8 cellular contexts compared by ENCODE assay signal in the genomic region with DNA sequence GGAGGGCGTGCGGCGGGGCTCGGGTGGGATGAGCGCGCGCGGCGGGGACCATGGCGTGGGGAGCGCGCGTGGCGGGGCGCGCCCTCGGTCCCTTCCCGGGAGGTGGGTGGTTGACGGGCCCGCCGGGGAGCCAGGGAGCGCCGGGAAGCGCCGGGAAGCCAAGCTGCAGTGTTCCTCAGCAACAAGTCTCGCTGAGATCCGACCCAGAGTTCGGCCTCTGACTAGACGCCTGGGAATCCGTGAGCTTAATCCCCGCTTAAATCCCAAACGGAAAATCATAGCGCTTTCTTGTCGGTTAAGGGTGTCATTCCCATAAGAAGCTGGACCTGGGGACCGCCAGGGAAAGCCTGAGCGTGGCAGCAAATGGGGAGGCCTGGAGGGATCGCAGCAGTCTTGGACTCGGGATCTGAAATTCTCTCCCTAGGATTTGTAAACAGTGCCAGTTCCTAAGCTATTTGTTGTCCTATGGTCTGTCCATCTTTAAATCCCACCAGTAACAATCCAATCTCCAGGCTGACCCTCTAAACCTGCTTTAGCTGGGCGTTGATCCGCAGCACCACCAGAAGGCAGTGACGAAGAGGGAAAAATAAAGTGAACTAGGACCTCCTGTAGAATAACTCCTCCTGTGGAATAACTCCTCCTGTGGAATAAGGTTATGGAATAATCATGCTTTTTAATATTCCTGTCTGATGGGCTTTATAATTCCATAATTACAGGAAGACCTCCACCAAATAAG. TPM values are rescaled to one million over a fixed set of nuclear protein-coding genes. Genes with fewer than 3 reads are reported as not detected.
DNase-seq lines count a peak whose midpoint lies in the region; ATAC-seq, FAIRE-seq and TF ChIP-seq lines count a peak whose summit lies in the region.

No MANE protein-coding gene starts in this region.

- H3K27me3 ChIP-seq in H7 (ENCODE audit: control insufficient read depth, insufficient read depth, low read length) (peaks cover 1% of the 10 kb centered on the region; the same call in 1 of the 2 replicates), HepG2 (ENCODE audit: control insufficient read depth in 1 of 2, insufficient read depth in 2 of 2, low read length in 2 of 2) (no peaks in the 10 kb centered on the region; a peak in 1 of 5 replicates), suprapubic skin (no peaks in the 10 kb centered on the region)

- FAIRE-seq in HepG2 (lab: Jason Lieb, UNC), result peak; percentile 66

- 0% methylated on average over 17 of the region's 41 CpGs for WGBS in HepG2 (ENCODE audit: low lambda C conversion rate)
- WGBS in suprapubic skin, result 7% methylated on average over 7 of the region's 41 CpGs

- H3K27me3 Mint-ChIP-seq in chondrocyte (ENCODE audit: low read depth), result no peaks in the 10 kb centered on the region

- no peaks in the 10 kb centered on the region for H3K36me3 Mint-ChIP-seq in chondrocyte (ENCODE audit: low read depth)

- H3K4me3 Mint-ChIP-seq in chondrocyte (ENCODE audit: unreplicated experiment), result peak overlapping the region; percentile 90

- H3K4me3 ChIP-seq in H7 (ENCODE audit: insufficient read depth, low read depth, low read length) (peak overlapping the region; percentile 73), OCI-LY7 (ENCODE audit: low read depth, low read length, poor library complexity, severe bottlenecking) (peak overlapping the region; percentile 84), HepG2 (replicated peaks in 1 of 3; ENCODE audit: insufficient read depth in 1 of 3, low read depth in 2 of 3, low read length in 3 of 3) (peak overlapping the region; percentile 89 to 94 (median 90)), suprapubic skin (peak overlapping the region; percentile 74)

- H2AFZ ChIP-seq in OCI-LY7 (ENCODE audit: low read length), result peak overlapping the region; percentile 81
- H2AFZ ChIP-seq in HepG2 (ENCODE audit: low read length), result peak overlapping the region; percentile 94

- CTCF ChIA-PET in OCI-LY7 (lab: Charles Lee; ENCODE audit: unreplicated experiment), result no interaction called here
- CTCF ChIA-PET in HepG2 (lab: Yijun Ruan, JAX; ENCODE audit: low intra/inter-chr PET ratio, low total read pairs), result interaction anchor here (1.1 kb wide), 1 partner anchor 59 kb away, joined by 3 read pairs; no protein-coding TSS in a partner anchor

- H3K79me2 ChIP-seq in OCI-LY7 (ENCODE audit: insufficient read depth, low read depth, low read length) (no peaks in the 10 kb centered on the region), HepG2 (ENCODE audit: insufficient read depth, low read length) (peaks cover 17% of the 10 kb centered on the region)

- in situ Hi-C loops in HepG2 (cut with HindIII; ENCODE audit: extremely low pct_ligation_motif_present, low pct_unique_long_range_greater_than_20kb), result no loop called here

- no peak overlapping the region for H3K27ac ChIP-seq in OCI-LY7 (ENCODE audit: low read depth, low read length, poor library complexity, severe bottlenecking)
- peak overlapping the region; percentile 83 for H3K27ac ChIP-seq in HepG2 (ENCODE audit: extremely low read length, insufficient read depth, low read length)
- H3K27ac ChIP-seq in suprapubic skin, result peak overlapping the region; percentile 94

- POLR2A ChIA-PET in OCI-LY7 (lab: Charles Lee) (interaction anchor here (0.6 to 0.8 kb wide), 4 partner anchors 144 to 719 kb away, joined by 3 to 4 read pairs (median 3); no protein-coding TSS in a partner anchor), HepG2 (lab: Yijun Ruan, JAX) (interaction anchor here (0.7 to 1.7 kb wide), 5 partner anchors 12 to 251 kb away, joined by 3 to 12 read pairs (median 3); no protein-coding TSS in a partner anchor)

- peak overlapping the region; percentile 90 for H3K27ac Mint-ChIP-seq in chondrocyte (ENCODE audit: unreplicated experiment)

- TF ChIP-seq CTCF in OCI-LY7 (conservative IDR thresholded peaks at IDR 0.05; ENCODE audit: low read length) (no peak), chondrocyte (IDR thresholded peaks at IDR 0.05) (peak; percentile 43), HepG2 (CRISPR knock-in tag; IDR thresholded peaks at IDR 0.05) (peak; percentile 49), suprapubic skin (IDR thresholded peaks at IDR 0.05) (no peak)

- peaks cover 17% of the 10 kb centered on the region for H3K4me1 ChIP-seq in OCI-LY7 (ENCODE audit: insufficient read depth, low read length, poor library complexity, severe bottlenecking)
- H3K4me1 ChIP-seq in HepG2 (ENCODE audit: insufficient read depth, low read length), result peaks cover 16% of the 10 kb centered on the region
- peaks cover 41% of the 10 kb centered on the region for H3K4me1 ChIP-seq in suprapubic skin

- H3K9me3 ChIP-seq in OCI-LY7 (ENCODE audit: low read length) (no peaks in the 10 kb centered on the region), HepG2 (ENCODE audit: low read length) (no peaks in the 10 kb centered on the region), suprapubic skin (no peaks in the 10 kb centered on the region)

- H3K36me3 ChIP-seq in H7 (replicated peaks; ENCODE audit: control insufficient read depth, insufficient read depth, low read length), result no peaks in the 10 kb centered on the region
- H3K36me3 ChIP-seq in OCI-LY7 (ENCODE audit: insufficient read depth, low read length), result no peaks in the 10 kb centered on the region
- H3K36me3 ChIP-seq in HepG2 (replicated peaks in 1 of 2; ENCODE audit: control insufficient read depth in 1 of 2, insufficient read depth in 2 of 2, low read length in 2 of 2), result no peaks in the 10 kb centered on the region
- no peaks in the 10 kb centered on the region for H3K36me3 ChIP-seq in suprapubic skin

- DNase-seq in DMS153 (lab: John Stamatoyannopoulos, UW) (peak; percentile 2), H7 (no peak), OCI-LY7 (ENCODE audit: low spot score) (no peak), chondrocyte (ENCODE audit: low spot score) (no peak), HepG2 (ENCODE audit: low spot score) (peak; percentile 24), suprapubic skin (ENCODE audit: low spot score in 2 of 2) (no peak), LoVo (ENCODE audit: low spot score) (no peak), NCI-H1930 (lab: John Stamatoyannopoulos, UW) (no peak)

- TF ChIP-seq EP300 in HepG2 (IDR thresholded peaks at IDR 0.05; ENCODE audit: low read depth in 2 of 2, low read length in 2 of 2) (no peak), HepG2 (CRISPR knock-in tag; IDR thresholded peaks at IDR 0.05; ENCODE audit: borderline replicate concordance) (no peak), suprapubic skin (IDR thresholded peaks at IDR 0.05) (no peak)

- no peak for TF ChIP-seq RAD21 in HepG2 (CRISPR knock-in tag; IDR thresholded peaks at IDR 0.05)

- no peaks in the 10 kb centered on the region for H3K9me3 Mint-ChIP-seq in chondrocyte (ENCODE audit: low read depth)

- intact Hi-C loops in OCI-LY7 (cut with micrococcal nuclease; ENCODE audit: unreplicated experiment), result loop anchor here (2.0 to 5.0 kb wide), 3 partner anchors 251 to 433 kb away; a partner anchor contains a TSS
- intact Hi-C loops in HepG2 (cut with micrococcal nuclease; ENCODE audit: unreplicated experiment), result loop anchor here (2.0 kb wide), 1 partner anchor 59 kb away; no protein-coding TSS in a partner anchor

- no TSS peak for BruUV-seq in OCI-LY7 (replicated peaks; lab: Mats Ljungman, UMichigan)
- no TSS peak for BruUV-seq in HepG2 (replicated peaks; lab: Mats Ljungman, UMichigan)

- peaks cover 49% of the 10 kb centered on the region for H3K4me1 Mint-ChIP-seq in chondrocyte (ENCODE audit: low read depth)

- ATAC-seq in HepG2, result peak; percentile 55

- no peaks in the 10 kb centered on the region for H3K9me2 ChIP-seq in OCI-LY7 (ENCODE audit: insufficient read depth, low read length)

- H3K4me2 ChIP-seq in OCI-LY7 (ENCODE audit: low read length) (peak overlapping the region; percentile 73), HepG2 (ENCODE audit: low read depth, low read length) (peak overlapping the region; percentile 79)

- H3K9ac ChIP-seq in HepG2 (ENCODE audit: insufficient read depth, low read depth, low read length), result peak overlapping the region; percentile 79

- peak in 1 of 2 experiments; percentile 42; a peak in 1 of 4 replicates for TF ChIP-seq POLR2A in HepG2 (IDR thresholded peaks at IDR 0.05; ENCODE audit: insufficient read depth in 1 of 2, low read depth in 2 of 2, low read length in 2 of 2)
- no peak for TF ChIP-seq POLR2A in suprapubic skin (IDR thresholded peaks at IDR 0.05)

- H4K20me1 ChIP-seq in OCI-LY7 (ENCODE audit: insufficient read depth, low read length) (no peaks in the 10 kb centered on the region), HepG2 (ENCODE audit: insufficient read depth, low read length) (no peaks in the 10 kb centered on the region)

TF ChIP-seq in HepG2, 621 proteins besides CTCF, POLR2A, EP300 and RAD21 (continues in another document):
- TF ChIP-seq RAD51 (IDR thresholded peaks at IDR 0.05; ENCODE audit: borderline replicate concordance) (no peak), NFIC (IDR thresholded peaks at IDR 0.05; ENCODE audit: low read length) (no peak), PRMT3 (CRISPR knock-in tag; IDR thresholded peaks at IDR 0.05; ENCODE audit: borderline replicate concordance, low read depth) (no peak)

RNA-seq across cellular contexts. Expression of a gene that starts 0.6 kb away (rescaled TPM):
- 3.7 and 4.1 TPM in 2 replicates for total RNA-seq in H7 (2014; rRNA removed; shearing (Covaris generic))
- 4.6 and 4.8 TPM in 2 replicates for total RNA-seq in OCI-LY7 (2014; rRNA removed; shearing (Covaris generic))
- 12.7 and 13.5 TPM in 2 replicates for total RNA-seq in OCI-LY7 (2022)
- 25.8 to 28.4 TPM (median 27.4 TPM) in 3 replicates for total RNA-seq in chondrocyte
- 13.0 and 25.6 TPM in 2 replicates for total RNA-seq in HepG2 (2016; rRNA removed; fragmentation: Illumina TruSeq; extraction: Trizol)
- total RNA-seq in HepG2 (2016; cell fraction: cytosol; rRNA removed; fragmentation: Illumina TruSeq; extraction: Trizol; ENCODE audit: low read depth), result 1.4 and 2.6 TPM in 2 replicates
- 15.1 and 23.4 TPM in 2 replicates for total RNA-seq in HepG2 (2016; cell fraction: insoluble cytoplasmic fraction; rRNA removed; fragmentation: Illumina TruSeq; extraction: Trizol)
- total RNA-seq in HepG2 (2016; cell fraction: membrane; rRNA removed; fragmentation: Illumina TruSeq; extraction: Trizol), result 5.2 and 6.1 TPM in 2 replicates
- total RNA-seq in HepG2 (2016; cell fraction: nucleus; rRNA removed; fragmentation: Illumina TruSeq; extraction: Trizol), result 13.0 and 15.3 TPM in 2 replicates
- polyA plus RNA-seq in HepG2 (2011; rRNA removed), result 9.8 and 10.4 TPM in 2 replicates
- polyA plus RNA-seq in HepG2 (2011; cell fraction: cytosol; rRNA removed), result 5.1 and 8.3 TPM in 2 replicates
- polyA plus RNA-seq in HepG2 (2011; cell fraction: nucleus; rRNA removed), result 5.3 and 7.5 TPM in 2 replicates
- polyA plus RNA-seq in HepG2 (2012), result 11.3 and 12.5 TPM in 2 replicates
- 0.52 and 0.64 TPM in 2 replicates for polyA plus RNA-seq in HepG2 (2016; cell fraction: cytosol; fragmentation: Illumina TruSeq; extraction: Trizol; ENCODE audit: low read depth)
- 11.3 TPM in 2 replicates for polyA plus RNA-seq in HepG2 (2016; cell fraction: insoluble cytoplasmic fraction; fragmentation: Illumina TruSeq; extraction: Trizol; ENCODE audit: low read depth)
- 2.3 and 2.5 TPM in 2 replicates for polyA plus RNA-seq in HepG2 (2016; cell fraction: membrane; fragmentation: Illumina TruSeq; extraction: Trizol; ENCODE audit: low read depth)
- 8.8 and 9.7 TPM in 2 replicates for polyA plus RNA-seq in HepG2 (2016; cell fraction: nucleus; fragmentation: Illumina TruSeq; extraction: Trizol; ENCODE audit: insufficient read depth, low read depth)
- polyA minus RNA-seq in HepG2 (2011; rRNA and poly(A)+ RNA removed; ENCODE audit: low replicate concordance), result 7.6 and 24.3 TPM in 2 replicates
- polyA minus RNA-seq in HepG2 (2011; cell fraction: cytosol; rRNA and poly(A)+ RNA removed), result 10.1 and 10.7 TPM in 2 replicates
- polyA minus RNA-seq in HepG2 (2011; cell fraction: nucleus; rRNA and poly(A)+ RNA removed), result 30.1 and 38.0 TPM in 2 replicates
- total RNA-seq in suprapubic skin, result 10 to 100 TPM; 16.1 to 55.3 (median 26.6) TPM

Comparison
In these comparisons a context has a peak if more than half of its experiments do, and no peak if none do; other contexts are left out.
1. DNase-seq: peak in DMS153 (single experiment) and HepG2 (single experiment); none in H7 (single experiment), OCI-LY7 (single experiment), chondrocyte (single experiment), suprapubic skin (0 of 2), LoVo (single experiment) and NCI-H1930 (0 of 2).
2. CTCF ChIP-seq: peak in chondrocyte (single experiment) and HepG2 (single experiment); none in OCI-LY7 (single experiment) and suprapubic skin (0 of 2).
3. Peak in every context shown above with its lines, with median percentiles within 50 percentile points of each other: H3K4me3 ChIP-seq.